Comparison of ENCODE assay signal across 20 cellular contexts in the genomic region with DNA sequence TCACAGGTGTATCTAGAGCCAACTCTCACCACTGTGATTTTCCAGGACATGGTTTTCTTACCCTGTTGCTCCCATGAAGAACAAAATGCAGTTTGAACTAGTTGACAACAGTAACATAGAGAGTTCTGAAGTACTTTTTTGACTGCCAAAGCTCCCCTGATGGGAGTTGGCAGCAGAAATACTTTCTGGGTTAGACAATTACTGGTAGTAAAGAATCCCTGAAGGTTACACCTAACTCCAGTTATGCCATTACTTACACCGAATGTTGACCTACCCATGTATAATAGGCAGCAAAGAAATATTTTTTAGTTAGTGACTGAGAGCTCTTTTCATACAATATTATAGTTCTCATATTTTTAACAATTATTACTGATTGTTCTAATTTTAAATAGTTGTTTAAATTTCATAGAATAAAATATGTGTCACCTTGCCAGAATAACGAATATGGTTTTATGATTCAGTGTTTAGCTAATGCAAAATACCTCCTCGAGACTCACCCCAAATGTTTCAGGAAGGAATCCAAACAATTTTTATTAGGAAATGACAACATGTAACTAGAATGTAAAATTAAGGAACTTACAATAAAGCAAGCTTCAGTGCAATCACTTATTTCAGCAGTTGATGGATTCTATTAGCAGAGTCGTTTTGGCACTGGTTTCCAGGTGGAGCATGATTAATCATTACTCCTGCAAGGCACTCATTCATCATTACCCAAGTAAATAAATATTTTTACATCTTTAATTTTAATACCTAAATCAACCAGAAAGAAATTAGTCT.
DNase-seq lines count a peak whose midpoint lies in the region; ATAC-seq, FAIRE-seq and TF ChIP-seq lines count a peak whose summit lies in the region.
"Had no signal": no experiment of that assay in that cellular context is flagged by ENCODE, and none has a peak within 500 bp of the region (broad histone marks: within the 10 kb centered on the region; RNA-seq: fewer than 3 reads in every experiment).

No MANE protein-coding gene starts in this region.

- no peak for TF ChIP-seq POLR2A in H54 (IDR thresholded peaks at IDR 0.05; ENCODE audit: low read depth, low read length)

- no peak for FAIRE-seq in H54 (lab: Jason Lieb, UNC)
- FAIRE-seq: colon had no signal

- no peak overlapping the region for H3K4me3 ChIP-seq in AG09309 (ENCODE audit: control insufficient read depth, low read depth, low read length)
- H3K4me3 ChIP-seq in cardiac fibroblast (replicated peaks in 1 of 2; ENCODE audit: low read depth in 2 of 2, low read length in 2 of 2): no peak overlapping the region
- H3K4me3 ChIP-seq: BLaER1, esophagus muscularis mucosa, spleen, stomach, vagina had no signal

- DNase-seq in AG09309 (ENCODE audit: low read depth): peak; percentile 31
- peak; percentile 81 for DNase-seq in NCI-H226
- DNase-seq in cardiac fibroblast (ENCODE audit: low read depth in 2 of 2): peak; percentile 47 to 79
- DNase-seq in myocyte (ENCODE audit: low read depth): peak; percentile 19
- DNase-seq in H54 (ENCODE audit: insufficient read length, low spot score): no peak
- DNase-seq: activated T-cell treated with anti-CD3 and anti-CD28 coated beads, Interleukin-2, amount 50 U/mL, for 1 hour; DMS153; Karpas-422; NCI-H146; NCI-H526; spleen; stomach; T-helper 17 cell had no signal

- TF ChIP-seq CTCF in AG09309 (IDR thresholded peaks at IDR 0.05; ENCODE audit: control insufficient read depth, insufficient read depth, low read depth, low read length, missing control alignments) (no peak), cardiac fibroblast (IDR thresholded peaks at IDR 0.05; ENCODE audit: low read depth, low read length) (no peak)

- ATAC-seq in GM21526 (IDR thresholded peaks at IDR 0.05; ENCODE audit: low FRiP score, unreplicated experiment): no peak
- ATAC-seq in HG03442 (IDR thresholded peaks at IDR 0.05; ENCODE audit: unreplicated experiment): no peak
- no peak for ATAC-seq in HG03521 (IDR thresholded peaks at IDR 0.05; ENCODE audit: unreplicated experiment)
- ATAC-seq: T-helper 17 cell had no signal
